24 cellular contexts compared by ENCODE assay signal in genomic region chr4:148923881-148924280, GRCh38.
DNase-seq lines count a peak whose midpoint lies in the region; ATAC-seq and FAIRE-seq lines count a peak whose summit lies in the region.
"Had no signal": no experiment of that assay in that cellular context is flagged by ENCODE, and none has a peak within 500 bp of the region (broad histone marks: within the 10 kb centered on the region; RNA-seq: fewer than 3 reads in every experiment).

No MANE protein-coding gene starts in this region.

- no peak overlapping the region for H3K27ac Mint-ChIP-seq in CD4-positive, alpha-beta memory T cell
- H3K27ac Mint-ChIP-seq: B cell; CD4-positive, alpha-beta T cell; CD8-positive, alpha-beta memory T cell had no signal

- H3K9me3 ChIP-seq in small intestine (ENCODE audit: control insufficient read depth, low read depth): no peaks in the 10 kb centered on the region
- H3K9me3 ChIP-seq in CD4-positive, alpha-beta memory T cell (ENCODE audit: control insufficient read depth in 1 of 2, low read length in 2 of 2): no peaks in the 10 kb centered on the region
- H3K9me3 ChIP-seq: A549 had no signal

- H3K27me3 Mint-ChIP-seq in CD4-positive, alpha-beta memory T cell: no peaks in the 10 kb centered on the region
- H3K27me3 Mint-ChIP-seq: B cell; CD4-positive, alpha-beta T cell; CD8-positive, alpha-beta memory T cell had no signal

- DNase-seq in NCI-H226: peak; percentile 79
- DNase-seq in left colon: no peak
- DNase-seq in small intestine: peak; percentile 69
- DNase-seq in CD4-positive, alpha-beta memory T cell: no peak
- DNase-seq in stimulated activated CD4-positive, alpha-beta T cell treated with anti-CD3 and anti-CD28 coated beads, Interleukin-1b, Interleukin-23, amount 100 ng/mL, for 48 hours: no peak
- DNase-seq: AML-193; CD4-positive, alpha-beta T cell; CD8-positive, alpha-beta memory T cell; COR-L47; DMS 273 treated with DMSO at 0.1 percent for 48 hours; DMS153; DMS53; DMS79; DND-41; EL; GDM1 had no signal

- H3K27me3 ChIP-seq in small intestine (ENCODE audit: control insufficient read depth in 2 of 2, insufficient read depth in 2 of 2, low read length in 2 of 2): no peaks in the 10 kb centered on the region
- no peaks in the 10 kb centered on the region for H3K27me3 ChIP-seq in CD4-positive, alpha-beta memory T cell (ENCODE audit: insufficient read depth, low read length)
- H3K27me3 ChIP-seq: BLaER1 treated with 17β-estradiol and CSF1 and Interleukin-3, amounts not matched to agents 10 nM and 100 nM had no signal

- no peak overlapping the region for H3K4me3 Mint-ChIP-seq in CD4-positive, alpha-beta memory T cell
- H3K4me3 Mint-ChIP-seq: B cell; CD4-positive, alpha-beta T cell; CD8-positive, alpha-beta memory T cell had no signal

- peaks cover 0 to 8% (median 4%) of the 10 kb centered on the region in 8 donors for H3K9me3 Mint-ChIP-seq in CD4-positive, alpha-beta memory T cell

- CTCF ChIA-PET in CD4-positive, alpha-beta memory T cell (lab: Charles Lee; ENCODE audit: partially characterized antibody): interaction anchor here (1.5 kb wide), 1 partner anchor 11 kb away, joined by 3 read pairs; no protein-coding TSS in a partner anchor

- POLR2A ChIA-PET in CD4-positive, alpha-beta memory T cell (lab: Charles Lee; ENCODE audit: partially characterized antibody): no interaction called here

- H3K4me1 ChIP-seq in small intestine (ENCODE audit: control insufficient read depth in 2 of 2, insufficient read depth in 1 of 2, low read depth in 1 of 2, low read length in 1 of 2): no peaks in the 10 kb centered on the region
- no peaks in the 10 kb centered on the region for H3K4me1 ChIP-seq in CD4-positive, alpha-beta memory T cell (ENCODE audit: insufficient read depth, low read length)
- H3K4me1 ChIP-seq: A549; BLaER1 treated with 17β-estradiol and CSF1 and Interleukin-3, amounts not matched to agents 10 nM and 100 nM had no signal

- no peak overlapping the region for H3K27ac ChIP-seq in small intestine (ENCODE audit: low read depth in 1 of 2, low read length in 1 of 2)
- no peak overlapping the region for H3K27ac ChIP-seq in CD4-positive, alpha-beta memory T cell (ENCODE audit: low read depth, low read length)
- H3K27ac ChIP-seq: 22Rv1; A549; BLaER1 treated with 17β-estradiol and CSF1 and Interleukin-3, amounts not matched to agents 10 nM and 100 nM; C4-2B had no signal

- intact Hi-C loops in left colon (cut with DNase I, micrococcal nuclease): no loop called here
- intact Hi-C loops in CD4-positive, alpha-beta memory T cell (cut with micrococcal nuclease): no loop called here

- peak; percentile 57 for ATAC-seq in left colon
- ATAC-seq: A549, GM12878 had no signal

- peaks cover 0 to 4% (median under 1%) of the 10 kb centered on the region in 4 donors for H3K4me1 Mint-ChIP-seq in CD4-positive, alpha-beta memory T cell
- H3K4me1 Mint-ChIP-seq: B cell; CD8-positive, alpha-beta memory T cell had no signal

- H3K36me3 Mint-ChIP-seq in CD4-positive, alpha-beta memory T cell: no peaks in the 10 kb centered on the region
- H3K36me3 Mint-ChIP-seq: CD8-positive, alpha-beta memory T cell had no signal

- no peak for FAIRE-seq in small intestine (lab: Jason Lieb, UNC)
- FAIRE-seq: A549, GM12878, GM12892, GM18507 had no signal

- H3K36me3 ChIP-seq in small intestine (ENCODE audit: control insufficient read depth in 2 of 2, insufficient read depth in 2 of 2, low read length in 2 of 2): no peaks in the 10 kb centered on the region
- H3K36me3 ChIP-seq in CD4-positive, alpha-beta memory T cell (ENCODE audit: insufficient read depth, low read length): no peaks in the 10 kb centered on the region
- H3K36me3 ChIP-seq: BLaER1 treated with 17β-estradiol and CSF1 and Interleukin-3, amounts not matched to agents 10 nM and 100 nM had no signal

- H3K4me3 ChIP-seq in small intestine (ENCODE audit: low read depth in 1 of 2, low read length in 2 of 2): no peak overlapping the region
- no peak overlapping the region for H3K4me3 ChIP-seq in CD4-positive, alpha-beta memory T cell (ENCODE audit: low read length in 2 of 2)
- H3K4me3 ChIP-seq: A549; BLaER1 treated with 17β-estradiol and CSF1 and Interleukin-3, amounts not matched to agents 10 nM and 100 nM; GM12878 had no signal

Comparison
In these comparisons a context has a peak if more than half of its experiments do, and no peak if none do; other contexts are left out.
1. DNase-seq: peak in NCI-H226 (single experiment) and small intestine (single experiment); none in left colon (0 of 2), CD4-positive, alpha-beta memory T cell (0 of 5) and stimulated activated CD4-positive, alpha-beta T cell treated with anti-CD3 and anti-CD28 coated beads, Interleukin-1b, Interleukin-23, amount 100 ng/mL, for 48 hours (single experiment).